Comparison of ENCODE assay signal across 8 cellular contexts in genomic region chr2:197310271-197310939, GRCh38.
DNase-seq lines count a peak whose midpoint lies in the region; FAIRE-seq and TF ChIP-seq lines count a peak whose summit lies in the region.

ANKRD44 (minus strand) TSS chr2:197310780; CDS start chr2:197310604, 176 bp downstream.

- H3K9me3 ChIP-seq in ES-I3 (ENCODE audit: control insufficient read depth, insufficient read depth, low read length) (no peaks in the 10 kb centered on the region), Loucy (ENCODE audit: insufficient read depth, low read depth, low read length) (no peaks in the 10 kb centered on the region), neuron (ENCODE audit: low read length) (no peaks in the 10 kb centered on the region), subcutaneous abdominal adipose tissue (ENCODE audit: control insufficient read depth in 5 of 5, low read length in 5 of 5) (no peaks in the 10 kb centered on the region)

- H3K9ac ChIP-seq in ES-I3 (ENCODE audit: low read depth, low read length) (peak within 1 kb of the TSS; percentile 76), Loucy (ENCODE audit: low read depth, low read length, poor library complexity, severe bottlenecking) (peak within 1 kb of the TSS; percentile 90), subcutaneous abdominal adipose tissue (ENCODE audit: low read length in 5 of 5) (peak within 1 kb of the TSS; percentile 26 to 85 (median 80))

- H3K9me2 ChIP-seq in Loucy (replicated peaks; ENCODE audit: low read depth, low read length) = no peaks in the 10 kb centered on the region

- peak; percentile 35 for TF ChIP-seq POLR2A in H54 (IDR thresholded peaks at IDR 0.05; ENCODE audit: low read depth, low read length)

- peak; percentile 91 for DNase-seq in H54 (ENCODE audit: insufficient read length, low spot score)
- DNase-seq in SIG-M5 treated with dmso at 0.1 percent for 504 hours (lab: John Stamatoyannopoulos, UW; ENCODE audit: unreplicated experiment) = peak; percentile 85
- DNase-seq in activated gamma-delta T cell treated with Interleukin-2 at 50 U/mL for 16 hours = peak; percentile 86
- peak; percentile 78 to 94 for DNase-seq in foreskin fibroblast

- TF ChIP-seq CTCF in Loucy (conservative IDR thresholded peaks at IDR 0.05; ENCODE audit: low read length) (peak; percentile 22), foreskin fibroblast (IDR thresholded peaks at IDR 0.05; ENCODE audit: low read depth, low read length) (no peak)

- H3F3A ChIP-seq in Loucy (ENCODE audit: low read depth) = no peaks in the 10 kb centered on the region; the same call in 1 of the 2 replicates

- H2AFZ ChIP-seq in Loucy (ENCODE audit: low read length) (peak within 1 kb of the TSS; percentile 96), neuron (ENCODE audit: low read depth, low read length) (peak within 1 kb of the TSS; percentile 58)

- no peaks in the 10 kb centered on the region; the same call in 1 of the 2 replicates for H3K4me1 ChIP-seq in ES-I3 (ENCODE audit: insufficient read depth, low read length)
- H3K4me1 ChIP-seq in Loucy (ENCODE audit: insufficient read depth, low read length, poor library complexity, severe bottlenecking) = peaks cover 50% of the 10 kb centered on the region
- peaks cover 7% of the 10 kb centered on the region for H3K4me1 ChIP-seq in neuron (ENCODE audit: insufficient read depth, low read length)
- peaks cover 1 to 39% (median 29%) of the 10 kb centered on the region in 5 donors for H3K4me1 ChIP-seq in subcutaneous abdominal adipose tissue (ENCODE audit: control insufficient read depth in 5 of 5, insufficient read depth in 5 of 5, low read length in 5 of 5)

- peaks cover 46% of the 10 kb centered on the region for H3K79me2 ChIP-seq in Loucy (ENCODE audit: insufficient read depth, low read length)

- H3K4me3 ChIP-seq in Loucy (ENCODE audit: low read length, poor library complexity, severe bottlenecking) (peak within 1 kb of the TSS; percentile 95), foreskin fibroblast (ENCODE audit: low read depth in 1 of 2, low read length in 2 of 2) (peak within 1 kb of the TSS; percentile 72 to 77), neuron (ENCODE audit: low read length) (peak within 1 kb of the TSS; percentile 56), subcutaneous abdominal adipose tissue (ENCODE audit: low read depth in 1 of 5, low read length in 5 of 5) (peak within 1 kb of the TSS; percentile 75 to 91 (median 83))

- peak within 1 kb of the TSS; percentile 37 for H3K27ac ChIP-seq in subcutaneous abdominal adipose tissue (ENCODE audit: low read depth, low read length)

- no peaks in the 10 kb centered on the region for H3K36me3 ChIP-seq in ES-I3 (ENCODE audit: insufficient read depth, low read length)
- no peaks in the 10 kb centered on the region for H3K36me3 ChIP-seq in Loucy (ENCODE audit: insufficient read depth, low read length)
- H3K36me3 ChIP-seq in neuron (ENCODE audit: insufficient read depth, low read length) = no peaks in the 10 kb centered on the region
- no peaks in the 10 kb centered on the region for H3K36me3 ChIP-seq in subcutaneous abdominal adipose tissue (ENCODE audit: control insufficient read depth in 5 of 5, insufficient read depth in 5 of 5, low read length in 5 of 5)

- no peaks in the 10 kb centered on the region for H3K27me3 ChIP-seq in Loucy (ENCODE audit: insufficient read depth, low read length, poor library complexity, severe bottlenecking)
- H3K27me3 ChIP-seq in neuron (ENCODE audit: insufficient read depth, low read length) = peaks cover 36% of the 10 kb centered on the region
- H3K27me3 ChIP-seq in subcutaneous abdominal adipose tissue (ENCODE audit: control insufficient read depth in 5 of 5, insufficient read depth in 4 of 5, low read length in 5 of 5) = no peaks in the 10 kb centered on the region

- peaks cover 10% of the 10 kb centered on the region for H4K20me1 ChIP-seq in Loucy (ENCODE audit: insufficient read depth, low read length, poor library complexity, severe bottlenecking)

- no peak for FAIRE-seq in H54 (lab: Jason Lieb, UNC)

- peak within 1 kb of the TSS; percentile 89 for H3K4me2 ChIP-seq in Loucy (ENCODE audit: low read depth, low read length, poor library complexity, severe bottlenecking)

Comparison
In these comparisons a context has a peak if more than half of its experiments do, and no peak if none do; other contexts are left out.
1. Peak in every context shown above with its lines: DNase-seq, H3K4me3 ChIP-seq and H3K27ac ChIP-seq.